3 cellular contexts compared by ENCODE assay signal in genomic region chr6:35443341-35444030, GRCh38.
A peak's percentile ranks its signal among the peaks of the same experiment; 100 is the strongest.
TF ChIP-seq lines count a peak whose summit lies in the region.

No MANE protein-coding gene starts in this region.

TF ChIP-seq in HEK293, 187 proteins besides CTCF, POLR2A, EP300 and RAD21:
- TF ChIP-seq ZNF169 (tag by site-specific recombination; IDR thresholded peaks at IDR 0.05): no peak
- peak; percentile 79 for TF ChIP-seq ZIC2 (tag by site-specific recombination; IDR thresholded peaks at IDR 0.05)
- TF ChIP-seq, protein P1, sequence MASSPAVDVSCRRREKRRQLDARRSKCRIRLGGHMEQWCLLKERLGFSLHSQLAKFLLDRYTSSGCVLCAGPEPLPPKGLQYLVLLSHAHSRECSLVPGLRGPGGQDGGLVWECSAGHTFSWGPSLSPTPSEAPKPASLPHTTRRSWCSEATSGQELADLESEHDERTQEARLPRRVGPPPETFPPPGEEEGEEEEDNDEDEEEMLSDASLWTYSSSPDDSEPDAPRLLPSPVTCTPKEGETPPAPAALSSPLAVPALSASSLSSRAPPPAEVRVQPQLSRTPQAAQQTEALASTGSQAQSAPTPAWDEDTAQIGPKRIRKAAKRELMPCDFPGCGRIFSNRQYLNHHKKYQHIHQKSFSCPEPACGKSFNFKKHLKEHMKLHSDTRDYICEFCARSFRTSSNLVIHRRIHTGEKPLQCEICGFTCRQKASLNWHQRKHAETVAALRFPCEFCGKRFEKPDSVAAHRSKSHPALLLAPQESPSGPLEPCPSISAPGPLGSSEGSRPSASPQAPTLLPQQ (tag by site-specific recombination; IDR thresholded peaks at IDR 0.05): peak; percentile 83
- peak; percentile 86 for TF ChIP-seq ZNF768 (tag by site-specific recombination; IDR thresholded peaks at IDR 0.05)

TF ChIP-seq in K562, 482 proteins besides CTCF, POLR2A, EP300 and RAD21 (continues in another document):
- TF ChIP-seq RBM25 (IDR thresholded peaks at IDR 0.05; ENCODE audit: low read depth, low read length, severe bottlenecking) (peak; percentile 86), ZFP1 (CRISPR knock-in tag; IDR thresholded peaks at IDR 0.05) (no peak), MCM2 (IDR thresholded peaks at IDR 0.05; ENCODE audit: low read depth) (no peak), RCOR1 (IDR thresholded peaks at IDR 0.05; ENCODE audit: borderline replicate concordance in 1 of 2, low read depth in 2 of 2, low read length in 2 of 2) (0 out of 4 replicates have a peak, but pooled peaks of 1 of the 2 experiments have one; percentile 21), ZBTB9 (CRISPR knock-in tag; IDR thresholded peaks at IDR 0.05) (no peak), ZBTB49 (CRISPR knock-in tag; IDR thresholded peaks at IDR 0.05; ENCODE audit: borderline replicate concordance) (no peak), ZNF121 (CRISPR knock-in tag; conservative IDR thresholded peaks at IDR 0.05) (no peak), ZNF778 (CRISPR knock-in tag; IDR thresholded peaks at IDR 0.05) (no peak), ARHGAP35 (IDR thresholded peaks at IDR 0.05; ENCODE audit: partially characterized antibody) (no peak), KDM1A (IDR thresholded peaks at IDR 0.05) (peak; percentile 56 to 60; a peak in 3 of 4 replicates), CREB1 (IDR thresholded peaks at IDR 0.05) (no peak), CREB1 (CRISPR knock-in tag; IDR thresholded peaks at IDR 0.05) (no peak), BRD9 (IDR thresholded peaks at IDR 0.05; ENCODE audit: low read depth, partially characterized antibody) (no peak), E2F5 (CRISPR knock-in tag; IDR thresholded peaks at IDR 0.05) (no peak), PCBP1 (IDR thresholded peaks at IDR 0.05; ENCODE audit: low read depth, low read length, poor library complexity, severe bottlenecking) (no peak), RBM34 (IDR thresholded peaks at IDR 0.05; ENCODE audit: borderline replicate concordance, insufficient read depth, low read length) (no peak), POU5F1 (IDR thresholded peaks at IDR 0.05; ENCODE audit: borderline replicate concordance, low read depth, low read length, partially characterized antibody) (no peak), SMARCA5 (IDR thresholded peaks at IDR 0.05) (peak; percentile 34; the same call in 1 of the 2 replicates), ZNF140 (CRISPR knock-in tag; IDR thresholded peaks at IDR 0.05) (no peak), ZBTB7A (IDR thresholded peaks at IDR 0.05; ENCODE audit: borderline replicate concordance, control insufficient read depth, low read depth, low read length) (0 out of 2 replicates have a peak, but pooled peaks have one; percentile 48), HDAC2 (IDR thresholded peaks at IDR 0.05) (peak; percentile 33; the same call in 1 of the 2 replicates)
- TF ChIP-seq, protein P2, sequence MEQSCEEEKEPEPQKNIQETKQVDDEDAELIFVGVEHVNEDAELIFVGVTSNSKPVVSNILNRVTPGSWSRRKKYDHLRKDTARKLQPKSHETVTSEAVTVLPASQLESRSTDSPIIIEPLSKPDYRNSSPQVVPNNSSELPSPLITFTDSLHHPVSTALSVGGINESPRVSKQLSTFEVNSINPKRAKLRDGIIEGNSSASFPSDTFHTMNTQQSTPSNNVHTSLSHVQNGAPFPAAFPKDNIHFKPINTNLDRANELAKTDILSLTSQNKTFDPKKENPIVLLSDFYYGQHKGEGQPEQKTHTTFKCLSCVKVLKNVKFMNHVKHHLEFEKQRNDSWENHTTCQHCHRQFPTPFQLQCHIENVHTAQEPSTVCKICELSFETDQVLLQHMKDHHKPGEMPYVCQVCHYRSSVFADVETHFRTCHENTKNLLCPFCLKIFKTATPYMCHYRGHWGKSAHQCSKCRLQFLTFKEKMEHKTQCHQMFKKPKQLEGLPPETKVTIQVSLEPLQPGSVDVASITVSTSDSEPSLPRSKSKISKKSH (CRISPR knock-in tag; IDR thresholded peaks at IDR 0.05): no peak
- TF ChIP-seq, protein P3, sequence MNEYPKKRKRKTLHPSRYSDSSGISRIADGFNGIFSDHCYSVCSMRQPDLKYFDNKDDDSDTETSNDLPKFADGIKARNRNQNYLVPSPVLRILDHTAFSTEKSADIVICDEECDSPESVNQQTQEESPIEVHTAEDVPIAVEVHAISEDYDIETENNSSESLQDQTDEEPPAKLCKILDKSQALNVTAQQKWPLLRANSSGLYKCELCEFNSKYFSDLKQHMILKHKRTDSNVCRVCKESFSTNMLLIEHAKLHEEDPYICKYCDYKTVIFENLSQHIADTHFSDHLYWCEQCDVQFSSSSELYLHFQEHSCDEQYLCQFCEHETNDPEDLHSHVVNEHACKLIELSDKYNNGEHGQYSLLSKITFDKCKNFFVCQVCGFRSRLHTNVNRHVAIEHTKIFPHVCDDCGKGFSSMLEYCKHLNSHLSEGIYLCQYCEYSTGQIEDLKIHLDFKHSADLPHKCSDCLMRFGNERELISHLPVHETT (CRISPR knock-in tag; conservative IDR thresholded peaks at IDR 0.05 in 1 of 2, IDR thresholded peaks at IDR 0.05 in 1 of 2): 0 out of 4 replicates have a peak, but pooled peaks of 1 of the 2 experiments have one; percentile 15

TF ChIP-seq in HepG2, 621 proteins besides CTCF, POLR2A, EP300 and RAD21:
- TF ChIP-seq ZNF768 (CRISPR knock-in tag; IDR thresholded peaks at IDR 0.05) (peak; percentile 63), ZNF891 (CRISPR knock-in tag; IDR thresholded peaks at IDR 0.05) (0 out of 2 replicates have a peak, but pooled peaks have one; percentile 25), CHD2 (IDR thresholded peaks at IDR 0.05; ENCODE audit: low read depth, low read length) (no peak)
TF ChIP-seq in HepG2: peak in this region for 2.
